ENCODE assay signal across 21 cellular contexts in the genomic region with DNA sequence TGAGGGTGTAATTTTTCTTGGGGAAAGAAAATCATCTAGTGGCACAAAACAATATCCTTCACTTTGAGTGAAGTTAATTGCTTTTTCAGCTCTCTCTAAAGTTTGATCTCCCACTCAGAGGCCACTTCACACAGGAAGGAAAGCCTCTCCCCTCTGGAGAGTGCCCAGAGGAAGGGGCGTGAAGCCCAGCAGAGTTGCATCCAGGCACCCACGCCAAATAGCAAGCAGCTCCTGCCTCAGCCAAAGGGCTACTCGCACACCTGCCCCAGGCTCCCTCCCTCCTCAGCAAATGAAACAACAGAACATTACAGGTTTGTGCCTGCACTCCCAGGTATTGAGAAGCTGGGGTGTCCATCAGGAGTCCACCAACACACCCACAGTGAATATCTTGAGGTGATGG.
"Had no signal": no experiment of that assay in that cellular context is flagged by ENCODE, and none has a peak within 500 bp of the region (broad histone marks: within the 10 kb centered on the region; RNA-seq: fewer than 3 reads in every experiment).

No MANE protein-coding gene starts in this region.

- H3K27me3 ChIP-seq: cardiac muscle cell, vagina had no signal

- ATAC-seq: activated CD4-positive, CD25-positive, alpha-beta regulatory T cell treated with anti-CD3 and anti-CD28 coated beads, Interleukin-2, amount 50 U/mL, for 24 hours; activated naive CD8-positive, alpha-beta T cell treated with anti-CD3 and anti-CD28 coated beads, Interleukin-2, amount 50 U/mL, for 24 hours; activated T-cell treated with anti-CD3 and anti-CD28 coated beads, Interleukin-2, amount 50 U/mL, for 72 hours; heart left ventricle; left cardiac atrium; stimulated activated naive B cell treated with anti-CD40 and anti-IgM and Interleukin-4, amounts not matched to agents 10 μg/mL and 1 μg/mL and 100 μg/mL, for 72 hours had no signal

- H3K9me3 ChIP-seq: sigmoid colon, vagina had no signal

- DNase-seq: activated CD4-positive, alpha-beta memory T cell treated with anti-CD3 and anti-CD28 coated beads, Interleukin-2, amount 10 ng/mL, durations not matched to agents 7 days and 5 days; activated CD4-positive, alpha-beta T cell treated with anti-CD3 and anti-CD28 coated beads, Interleukin-2, amount 10 ng/mL, durations not matched to agents 24 days and 14 days; activated effector memory CD4-positive, alpha-beta T cell treated with Interleukin-2 at 50 U/mL for 16 hours; activated naive CD4-positive, alpha-beta T cell treated with anti-CD3 and anti-CD28 coated beads for 36 hours; activated naive CD8-positive, alpha-beta T cell treated with anti-CD3 and anti-CD28 coated beads, Interleukin-2, amount 50 U/mL, for 24 hours; activated T-cell treated with anti-CD3 and anti-CD28 coated beads, Interleukin-2, amount 50 U/mL, for 72 hours; heart left ventricle; islet precursor cell; left cardiac atrium; mesenchymal stem cell; naive B cell; sigmoid colon; stimulated activated CD4-positive, alpha-beta T cell treated with anti-CD3 and anti-CD28 coated beads, Interleukin-15, amount 100 ng/mL, for 24 hours; stimulated activated naive B cell treated with anti-CD40 and anti-IgM and Interleukin-4, amounts not matched to agents 10 μg/mL and 1 μg/mL and 100 μg/mL, for 72 hours; trophoblast cell had no signal

- H3K4me3 ChIP-seq: cardiac muscle cell, heart left ventricle, sigmoid colon, smooth muscle cell, vagina had no signal

- H3K36me3 ChIP-seq: cardiac muscle cell, heart left ventricle, sigmoid colon, vagina had no signal

- H3K4me1 ChIP-seq: heart left ventricle, sigmoid colon, vagina had no signal

- H3K27ac ChIP-seq: cardiac muscle cell, epithelial cell of prostate, heart left ventricle, sigmoid colon, vagina, VCaP had no signal
